13 cellular contexts compared by ENCODE assay signal in the genomic region with DNA sequence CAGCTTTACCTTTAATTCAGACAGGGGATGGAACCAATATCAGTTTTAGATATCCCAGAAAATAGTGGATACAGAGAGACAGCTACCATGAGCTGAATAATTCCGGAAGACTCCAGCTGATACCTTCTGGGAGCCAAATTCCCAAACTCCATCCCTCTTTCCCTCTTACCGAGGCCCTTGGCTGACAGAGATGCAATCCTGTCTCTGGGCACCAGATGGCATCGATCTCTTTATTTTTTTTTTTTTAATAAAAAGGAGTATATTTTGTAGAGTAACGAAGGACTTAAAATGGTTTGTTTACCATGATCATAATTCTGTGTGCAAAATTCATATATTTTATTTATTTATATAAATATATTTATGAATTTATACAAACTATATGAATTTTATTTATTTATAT. TPM values are rescaled to one million over a fixed set of nuclear protein-coding genes. Genes with fewer than 3 reads are reported as not detected.
DNase-seq lines count a peak whose midpoint lies in the region; ATAC-seq and TF ChIP-seq lines count a peak whose summit lies in the region.
"Had no signal": no experiment of that assay in that cellular context is flagged by ENCODE, and none has a peak within 500 bp of the region (broad histone marks: within the 10 kb centered on the region; RNA-seq: fewer than 3 reads in every experiment).

No MANE protein-coding gene starts in this region.

- BruUV-seq in PC-9 (replicated peaks; lab: Mats Ljungman, UMichigan) = no TSS peak

- no peak overlapping the region for H3K27ac Mint-ChIP-seq in type B pancreatic cell

- no peaks in the 10 kb centered on the region for H3K36me3 Mint-ChIP-seq in type B pancreatic cell

- no peaks in the 10 kb centered on the region for H3F3A ChIP-seq in PC-9 (ENCODE audit: insufficient read depth, low read depth)

- POLR2A ChIA-PET in PC-9 (lab: Charles Lee; ENCODE audit: unreplicated experiment) = no interaction called here

- H3K4me1 ChIP-seq in cardiac muscle cell (ENCODE audit: low read depth) = no peaks in the 10 kb centered on the region
- no peaks in the 10 kb centered on the region for H3K4me1 ChIP-seq in PC-9 (replicated peaks; ENCODE audit: insufficient read depth)
- H3K4me1 ChIP-seq: parathyroid adenoma had no signal

- no peaks in the 10 kb centered on the region for H3K27me3 Mint-ChIP-seq in type B pancreatic cell

- intact Hi-C loops in Right ventricle myocardium inferior (cut with DNase I) (no loop called here), PC-9 (cut with micrococcal nuclease; ENCODE audit: unreplicated experiment) (loop anchor here (2.0 kb wide), 1 partner anchor 328 kb away; no protein-coding TSS in a partner anchor), sciatic nerve (cut with DNase I) (no loop called here)

- H3K9me3 ChIP-seq in cardiac muscle cell (ENCODE audit: low read depth) (no peaks in the 10 kb centered on the region), PC-9 (ENCODE audit: insufficient read depth, low read depth) (no peaks in the 10 kb centered on the region)

- no peak overlapping the region for H2AFZ ChIP-seq in PC-9
- H2AFZ ChIP-seq: parathyroid adenoma had no signal

- peak; percentile 42 for TF ChIP-seq CTCF in cardiac muscle cell (IDR thresholded peaks at IDR 0.05; ENCODE audit: low read depth, low read length)
- TF ChIP-seq CTCF in PC-9 (conservative IDR thresholded peaks at IDR 0.05) = peak; percentile 56
- peak; percentile 72 for TF ChIP-seq CTCF in type B pancreatic cell (conservative IDR thresholded peaks at IDR 0.05)

- H3K27ac ChIP-seq in cardiac muscle cell = no peak overlapping the region
- no peak overlapping the region for H3K27ac ChIP-seq in PC-9
- H3K27ac ChIP-seq: parathyroid adenoma had no signal

- CTCF ChIA-PET in PC-9 (lab: Charles Lee) = no interaction called here

- H3K4me3 ChIP-seq in cardiac muscle cell (no peak overlapping the region), PC-9 (no peak overlapping the region)

- ATAC-seq in Right ventricle myocardium inferior (no peak), GM18519 (IDR thresholded peaks at IDR 0.05; ENCODE audit: low FRiP score, unreplicated experiment) (no peak), sciatic nerve (no peak)

- H4K20me1 ChIP-seq in PC-9 (ENCODE audit: insufficient read depth) = no peaks in the 10 kb centered on the region

- no peaks in the 10 kb centered on the region for H3K9me3 Mint-ChIP-seq in type B pancreatic cell

- peak; percentile 11 to 39 for DNase-seq in cardiac muscle cell (ENCODE audit: low read depth in 1 of 2, low spot score in 1 of 2)
- no peak for DNase-seq in Right ventricle myocardium inferior (ENCODE audit: missing footprints)
- DNase-seq in PC-9 = peak in 1 of 2 experiments; percentile 5
- peak; percentile 11 for DNase-seq in fibroblast of gingiva (ENCODE audit: low read depth)
- no peak for DNase-seq in type B pancreatic cell (ENCODE audit: extremely low spot score, unreplicated experiment)
- DNase-seq in sciatic nerve (ENCODE audit: low spot score) = no peak
- DNase-seq in HK-2 (ENCODE audit: unreplicated experiment) = no peak
- DNase-seq: activated CD4-positive, alpha-beta T cell treated with anti-CD3 and anti-CD28 coated beads, Interleukin-2, amount 50 U/mL, for 48 hours; Calu3; effector memory CD4-positive, alpha-beta T cell; stimulated activated naive CD4-positive, alpha-beta T cell had no signal

- H3K36me3 ChIP-seq in cardiac muscle cell (no peaks in the 10 kb centered on the region), PC-9 (ENCODE audit: low read depth) (no peaks in the 10 kb centered on the region)

- no peaks in the 10 kb centered on the region for H3K27me3 ChIP-seq in cardiac muscle cell
- H3K27me3 ChIP-seq in PC-9 (ENCODE audit: insufficient read depth, low read depth) = no peaks in the 10 kb centered on the region

- H3K4me3 Mint-ChIP-seq in type B pancreatic cell = no peak overlapping the region

- no peaks in the 10 kb centered on the region for H3K79me2 ChIP-seq in PC-9 (ENCODE audit: low read depth)
- H3K79me2 ChIP-seq: parathyroid adenoma had no signal

- H3K4me1 Mint-ChIP-seq in type B pancreatic cell (ENCODE audit: unreplicated experiment) = no peaks in the 10 kb centered on the region

- no peak overlapping the region for H3K4me2 ChIP-seq in PC-9

- H3K9me2 ChIP-seq in PC-9 (ENCODE audit: insufficient read depth) = no peaks in the 10 kb centered on the region

RNA-seq across cellular contexts. Expression of gene RAB40A, which starts 31.0 kb away (rescaled TPM):
- total RNA-seq in cardiac muscle cell (0.42 and 2.4 TPM in 2 replicates), Right ventricle myocardium inferior (not detected), PC-9 (2021) (0.90 and 1.0 TPM in 2 replicates), type B pancreatic cell (ENCODE audit: low replicate concordance) (0.36 and 0.51 TPM in 2 replicates), sciatic nerve (1.2 TPM)
- polyA plus RNA-seq in cardiac muscle cell = 1.9 and 2.9 TPM in 2 replicates

Comparison
In these comparisons a context has a peak if more than half of its experiments do, and no peak if none do; other contexts are left out.
1. DNase-seq: peak in cardiac muscle cell (2 of 2) and fibroblast of gingiva (single experiment); none in Right ventricle myocardium inferior (single experiment), type B pancreatic cell (single experiment), sciatic nerve (single experiment) and HK-2 (single experiment).
2. Peak in every context shown above with its lines, with median percentiles within 50 percentile points of each other: CTCF ChIP-seq.